Comparison of ENCODE assay signal across 15 cellular contexts in the genomic region with DNA sequence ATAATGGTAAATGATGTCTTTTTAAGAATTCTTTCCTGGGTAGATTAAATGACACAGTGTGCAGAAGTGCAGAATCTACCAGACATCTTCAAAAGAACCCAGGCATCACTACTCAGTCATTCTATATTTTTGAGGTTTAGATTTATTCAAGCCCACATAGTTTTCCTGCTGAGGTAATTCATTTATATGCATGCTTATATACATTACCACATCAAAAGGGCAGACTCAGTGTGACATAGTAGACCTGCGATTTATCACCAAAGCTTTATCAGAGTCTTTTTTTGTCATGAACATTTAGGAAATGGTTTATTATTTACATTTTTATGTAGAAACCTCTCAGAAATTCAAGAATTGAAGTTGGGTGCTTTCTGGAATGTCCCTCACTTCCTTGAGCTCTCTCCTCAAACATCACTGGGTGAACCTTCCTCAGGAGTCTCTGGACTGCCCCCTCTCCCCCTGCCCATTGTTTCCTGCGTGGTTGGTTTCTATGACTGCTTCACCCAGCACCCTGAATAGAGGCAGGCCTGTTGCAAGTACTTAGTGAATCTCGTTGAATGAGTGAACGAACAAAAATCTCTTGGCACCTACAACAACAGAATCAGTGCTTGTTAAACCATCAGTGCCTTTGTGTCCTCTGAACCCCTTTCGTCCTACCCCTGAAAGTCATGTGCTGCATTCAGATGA. TPM values are rescaled to one million over a fixed set of nuclear protein-coding genes. Genes with fewer than 3 reads are reported as not detected.
DNase-seq lines count a peak whose midpoint lies in the region; ATAC-seq and TF ChIP-seq lines count a peak whose summit lies in the region.
"Had no signal": no experiment of that assay in that cellular context is flagged by ENCODE, and none has a peak within 500 bp of the region (broad histone marks: within the 10 kb centered on the region; RNA-seq: fewer than 3 reads in every experiment).

No MANE protein-coding gene starts in this region.

- H3K9me3 Mint-ChIP-seq in GM23338 (no peaks in the 10 kb centered on the region; the same call in 2 of the 3 replicates), nephron progenitor cell (no peaks in the 10 kb centered on the region)
- no peaks in the 10 kb centered on the region for H3K9me3 Mint-ChIP-seq in stimulated activated effector memory CD8-positive, alpha-beta T cell treated with anti-CD3 and anti-CD28 coated beads, Interleukin-12 subunit alpha, Interleukin-12 subunit beta, amount 100 ng/mL, for 72 hours
- H3K9me3 Mint-ChIP-seq: HFFc6 had no signal

- DNase-seq in GM23338 (ENCODE audit: low spot score): peak; percentile 43
- DNase-seq in SJSA1 (ENCODE audit: low read depth in 1 of 2, low spot score in 2 of 2): no peak
- DNase-seq in glomerular visceral epithelial cell (ENCODE audit: extremely low spot score): peak; percentile 41
- DNase-seq in nephron progenitor cell: no peak
- no peak for DNase-seq in inferior parietal cortex (ENCODE audit: extremely low spot score)
- no peak for DNase-seq in GM19238 (ENCODE audit: insufficient read length, low spot score)
- DNase-seq in RKO (ENCODE audit: low spot score): no peak
- DNase-seq in stimulated activated effector memory CD8-positive, alpha-beta T cell treated with anti-CD3 and anti-CD28 coated beads, Interleukin-12 subunit alpha, Interleukin-12 subunit beta, amount 100 ng/mL, for 72 hours (ENCODE audit: low spot score in 2 of 2): no peak
- DNase-seq: DMS53, GDM1, GM23248, HFFc6, IMR-90, NCI-H2029, NCI-H510A had no signal

- 0 out of 2 replicates have a peak, but pooled peaks cover 9% of the 10 kb centered on the region for H3K79me2 ChIP-seq in GM23338 (replicated peaks; ENCODE audit: insufficient read depth)

- ATAC-seq in GM23338: peak; percentile 6
- ATAC-seq in stimulated activated effector memory CD8-positive, alpha-beta T cell treated with anti-CD3 and anti-CD28 coated beads, Interleukin-12 subunit alpha, Interleukin-12 subunit beta, amount 100 ng/mL, for 72 hours: no peak

- peaks cover 79% of the 10 kb centered on the region for H3K4me1 Mint-ChIP-seq in GM23338
- H3K4me1 Mint-ChIP-seq in nephron progenitor cell: peaks cover 10% of the 10 kb centered on the region
- H3K4me1 Mint-ChIP-seq in stimulated activated effector memory CD8-positive, alpha-beta T cell treated with anti-CD3 and anti-CD28 coated beads, Interleukin-12 subunit alpha, Interleukin-12 subunit beta, amount 100 ng/mL, for 72 hours: peaks cover 6% of the 10 kb centered on the region

- peak overlapping the region; percentile 9; the same call in 1 of the 2 replicates for H3K4me3 ChIP-seq in GM23338
- H3K4me3 ChIP-seq in SJSA1: no peak overlapping the region
- H3K4me3 ChIP-seq: GM23248 had no signal

- H3K4me1 ChIP-seq in GM23338 (ENCODE audit: insufficient read depth) (peaks cover 49% of the 10 kb centered on the region), SJSA1 (replicated peaks) (peaks cover 74% of the 10 kb centered on the region)

- H3K27me3 ChIP-seq in GM23338 (ENCODE audit: insufficient read depth) (no peaks in the 10 kb centered on the region), SJSA1 (replicated peaks) (no peaks in the 10 kb centered on the region)

- peaks cover 14% of the 10 kb centered on the region for H3K27me3 Mint-ChIP-seq in GM23338 (ENCODE audit: insufficient read depth, low read depth, poor library complexity)
- peaks cover 49% of the 10 kb centered on the region for H3K27me3 Mint-ChIP-seq in nephron progenitor cell (ENCODE audit: low read depth, poor library complexity)

- no peaks in the 10 kb centered on the region for H3K9me3 ChIP-seq in SJSA1 (replicated peaks)

- H2AFZ ChIP-seq in GM23338: no peak overlapping the region
- H2AFZ ChIP-seq: GM23248 had no signal

- H3K4me2 ChIP-seq in GM23338: peak overlapping the region; percentile 48

- peak overlapping the region; percentile 98 for H3K27ac Mint-ChIP-seq in GM23338
- no peak overlapping the region for H3K27ac Mint-ChIP-seq in nephron progenitor cell
- no peak overlapping the region for H3K27ac Mint-ChIP-seq in stimulated activated effector memory CD8-positive, alpha-beta T cell treated with anti-CD3 and anti-CD28 coated beads, Interleukin-12 subunit alpha, Interleukin-12 subunit beta, amount 100 ng/mL, for 72 hours
- H3K27ac Mint-ChIP-seq: HFFc6 had no signal

- peaks cover 17% of the 10 kb centered on the region; the same call in 1 of the 3 replicates for H3K36me3 Mint-ChIP-seq in GM23338 (ENCODE audit: low read depth)
- no peaks in the 10 kb centered on the region for H3K36me3 Mint-ChIP-seq in nephron progenitor cell (ENCODE audit: low read depth)
- no peaks in the 10 kb centered on the region for H3K36me3 Mint-ChIP-seq in stimulated activated effector memory CD8-positive, alpha-beta T cell treated with anti-CD3 and anti-CD28 coated beads, Interleukin-12 subunit alpha, Interleukin-12 subunit beta, amount 100 ng/mL, for 72 hours

- TF ChIP-seq CTCF in GM23338 (conservative IDR thresholded peaks at IDR 0.05; ENCODE audit: low read depth in 2 of 2) (no peak), nephron progenitor cell (IDR thresholded peaks at IDR 0.05) (no peak)

- H3K27ac ChIP-seq in GM23338 (ENCODE audit: low read depth) (peak overlapping the region; percentile 98), SJSA1 (peak overlapping the region; percentile 58)
- H3K27ac ChIP-seq: GM23248 had no signal

- 0 out of 2 replicates have a peak, but pooled peaks cover 6% of the 10 kb centered on the region for H3K9me2 ChIP-seq in GM23338 (ENCODE audit: insufficient read depth)

- peaks cover 9% of the 10 kb centered on the region for H3F3A ChIP-seq in GM23338 (replicated peaks; ENCODE audit: low read depth)

- H3K36me3 ChIP-seq in GM23338 (ENCODE audit: insufficient read depth) (no peaks in the 10 kb centered on the region), SJSA1 (peaks cover 17% of the 10 kb centered on the region)

- no peaks in the 10 kb centered on the region for H4K20me1 ChIP-seq in GM23338 (replicated peaks; ENCODE audit: insufficient read depth)

- H3K4me3 Mint-ChIP-seq in GM23338: peak overlapping the region; percentile 59
- peak overlapping the region; percentile 45 for H3K4me3 Mint-ChIP-seq in nephron progenitor cell
- H3K4me3 Mint-ChIP-seq in stimulated activated effector memory CD8-positive, alpha-beta T cell treated with anti-CD3 and anti-CD28 coated beads, Interleukin-12 subunit alpha, Interleukin-12 subunit beta, amount 100 ng/mL, for 72 hours: no peak overlapping the region
- H3K4me3 Mint-ChIP-seq: HFFc6 had no signal

TF ChIP-seq in GM23338, 12 proteins besides CTCF, POLR2A, EP300 and RAD21 (continues in another document):
- TF ChIP-seq STAT1 (IDR thresholded peaks at IDR 0.05; ENCODE audit: unreplicated experiment) (no peak), CREB1 (CRISPR knock-in tag; IDR thresholded peaks at IDR 0.05; ENCODE audit: low read depth) (0 out of 2 replicates have a peak, but pooled peaks have one; percentile 37), EZH2phosphoT487 (IDR thresholded peaks at IDR 0.05; ENCODE audit: unreplicated experiment) (no peak)

RNA-seq across cellular contexts. Expression of gene ADAMTS16, which starts 42.5 kb away (rescaled TPM):
- total RNA-seq in GM23338 (2014; rRNA removed; shearing (Covaris generic)): 14.3 and 15.4 TPM in 2 replicates
- polyA plus RNA-seq in GM23338 (2016; fragmentation: Nextera tagmentation; extraction: Ambion mirVana): 2.8 and 3.8 TPM in 2 replicates
- 5.4 and 7.5 TPM in 2 replicates for total RNA-seq in SJSA1 (2014; rRNA removed; shearing (Covaris generic))

Comparison
In these comparisons a context has a peak if more than half of its experiments do, and no peak if none do; other contexts are left out.
1. DNase-seq: peak in GM23338 (single experiment) and glomerular visceral epithelial cell (single experiment); none in SJSA1 (0 of 2), nephron progenitor cell (single experiment), inferior parietal cortex (single experiment), GM19238 (single experiment), RKO (single experiment) and stimulated activated effector memory CD8-positive, alpha-beta T cell treated with anti-CD3 and anti-CD28 coated beads, Interleukin-12 subunit alpha, Interleukin-12 subunit beta, amount 100 ng/mL, for 72 hours (0 of 2).